ENCODE assay signal across 23 cellular contexts in genomic region chr5:162888268-162888667, GRCh38.
A peak's percentile ranks its signal among the peaks of the same experiment; 100 is the strongest.
DNase-seq lines count a peak whose midpoint lies in the region; ATAC-seq and TF ChIP-seq lines count a peak whose summit lies in the region.
"Had no signal": no experiment of that assay in that cellular context is flagged by ENCODE, and none has a peak within 500 bp of the region (broad histone marks: within the 10 kb centered on the region; RNA-seq: fewer than 3 reads in every experiment).

No MANE protein-coding gene starts in this region.

- H3K27ac Mint-ChIP-seq in GM23338, result no peak overlapping the region
- H3K27ac Mint-ChIP-seq: CD4-positive, alpha-beta memory T cell; T-helper 2 cell treated with Interferon-gamma antibody and Interleukin-4, amounts not matched to agents 5 μg/mL and 100 μg/mL, for 36 hours had no signal

- peaks cover 18% of the 10 kb centered on the region; the same call in 1 of the 2 replicates for H3K27me3 ChIP-seq in PC-3 (ENCODE audit: low read length)
- H3K27me3 ChIP-seq in GM23338 (ENCODE audit: insufficient read depth), result no peaks in the 10 kb centered on the region
- H3K27me3 ChIP-seq in esophagus muscularis mucosa, result no peaks in the 10 kb centered on the region
- no peaks in the 10 kb centered on the region for H3K27me3 ChIP-seq in H7 (ENCODE audit: control insufficient read depth, insufficient read depth, low read length)

- 96% methylated on average over 2 of the region's 2 CpGs for WGBS in esophagus muscularis mucosa

- H3K9me3 Mint-ChIP-seq in GM23338, result peaks cover 8% of the 10 kb centered on the region

- H4K20me1 ChIP-seq in PC-3 (ENCODE audit: low read length) (no peaks in the 10 kb centered on the region), GM23338 (replicated peaks; ENCODE audit: insufficient read depth) (no peaks in the 10 kb centered on the region)

- H3K36me3 Mint-ChIP-seq in GM23338 (ENCODE audit: low read depth), result peaks cover 6% of the 10 kb centered on the region
- H3K36me3 Mint-ChIP-seq: CD4-positive, alpha-beta memory T cell had no signal

- no peak overlapping the region for H3K4me3 Mint-ChIP-seq in GM23338
- H3K4me3 Mint-ChIP-seq: CD4-positive, alpha-beta memory T cell; T-helper 2 cell treated with Interferon-gamma antibody and Interleukin-4, amounts not matched to agents 5 μg/mL and 100 μg/mL, for 36 hours had no signal

- H3F3A ChIP-seq in PC-3 (ENCODE audit: low read length, unreplicated experiment) (no peaks in the 10 kb centered on the region), GM23338 (replicated peaks; ENCODE audit: low read depth) (no peaks in the 10 kb centered on the region)

- H3K4me1 ChIP-seq in PC-3 (ENCODE audit: insufficient read depth, low read length) (no peaks in the 10 kb centered on the region), GM23338 (ENCODE audit: insufficient read depth) (no peaks in the 10 kb centered on the region), esophagus muscularis mucosa (no peaks in the 10 kb centered on the region)
- H3K4me1 ChIP-seq: Caco-2 had no signal

- DNase-seq in PC-3 (no peak), kidney tubule cell (ENCODE audit: low spot score) (peak; percentile 84), GM23338 (ENCODE audit: low spot score) (no peak), esophagus muscularis mucosa (ENCODE audit: extremely low spot score) (no peak), H7 (no peak)
- DNase-seq: C1 segment of cervical spinal cord; Caco-2; CD4-positive, alpha-beta memory T cell; GM23248; HCEC 1CT; Karpas-422; MV-4-11; NCI-H1105; NCI-H146; NCI-H2029; NCI-H526 treated with DMSO at 0.1 percent for 48 hours; SHP77 treated with DMSO at 0.1 percent for 48 hours; T-helper 1 cell had no signal

- H3K27ac ChIP-seq in PC-3 (ENCODE audit: low read length), result no peak overlapping the region
- no peak overlapping the region for H3K27ac ChIP-seq in GM23338 (ENCODE audit: low read depth)
- H3K27ac ChIP-seq in esophagus muscularis mucosa (replicated peaks in 1 of 4), result no peak overlapping the region
- H3K27ac ChIP-seq: GM23248 had no signal

- H3K9ac ChIP-seq in PC-3 (ENCODE audit: low read length), result no peak overlapping the region
- H3K9ac ChIP-seq: GM23248 had no signal

- H3K4me3 ChIP-seq in PC-3 (ENCODE audit: low read length) (no peak overlapping the region), GM23338 (no peak overlapping the region), esophagus muscularis mucosa (no peak overlapping the region), H7 (ENCODE audit: insufficient read depth, low read depth, low read length) (no peak overlapping the region)
- H3K4me3 ChIP-seq: GM23248 had no signal

- ATAC-seq in GM18861 (IDR thresholded peaks at IDR 0.05; ENCODE audit: unreplicated experiment), result peak; percentile 78
- ATAC-seq in GM21786 (IDR thresholded peaks at IDR 0.05; ENCODE audit: unreplicated experiment), result peak; percentile 42
- no peak for ATAC-seq in PC-3
- no peak for ATAC-seq in GM23338
- no peak for ATAC-seq in GM19395 (IDR thresholded peaks at IDR 0.05; ENCODE audit: unreplicated experiment)
- ATAC-seq: HepG2 had no signal

- H3K27me3 Mint-ChIP-seq in GM23338 (ENCODE audit: insufficient read depth, low read depth, poor library complexity), result peaks cover 2% of the 10 kb centered on the region
- H3K27me3 Mint-ChIP-seq: CD4-positive, alpha-beta memory T cell had no signal

- TF ChIP-seq POLR2A in esophagus muscularis mucosa (IDR thresholded peaks at IDR 0.05; ENCODE audit: low read depth), result no peak

- BruUV-seq in PC-3 (replicated peaks; lab: Mats Ljungman, UMichigan), result no TSS peak

- H3K36me3 ChIP-seq in PC-3 (ENCODE audit: low read depth, low read length) (no peaks in the 10 kb centered on the region), GM23338 (ENCODE audit: insufficient read depth) (no peaks in the 10 kb centered on the region), esophagus muscularis mucosa (no peaks in the 10 kb centered on the region), H7 (replicated peaks; ENCODE audit: control insufficient read depth, insufficient read depth, low read length) (no peaks in the 10 kb centered on the region)

- CTCF ChIA-PET in PC-3 (lab: Charles Lee), result no interaction called here

- TF ChIP-seq CTCF in PC-3 (conservative IDR thresholded peaks at IDR 0.05; ENCODE audit: low read depth, low read length) (no peak), GM23338 (conservative IDR thresholded peaks at IDR 0.05; ENCODE audit: low read depth in 2 of 2) (no peak), esophagus muscularis mucosa (IDR thresholded peaks at IDR 0.05) (no peak)

- POLR2A ChIA-PET in PC-3 (lab: Charles Lee; ENCODE audit: unreplicated experiment), result no interaction called here

- no peak overlapping the region for H2AFZ ChIP-seq in PC-3 (ENCODE audit: low read length)
- no peak overlapping the region for H2AFZ ChIP-seq in GM23338
- H2AFZ ChIP-seq: GM23248 had no signal

- H3K4me1 Mint-ChIP-seq in GM23338, result peaks cover 5% of the 10 kb centered on the region; the same call in 2 of the 3 replicates
- H3K4me1 Mint-ChIP-seq: CD4-positive, alpha-beta memory T cell had no signal

- no peaks in the 10 kb centered on the region for H3K9me2 ChIP-seq in PC-3 (replicated peaks; ENCODE audit: low read length)
- no peaks in the 10 kb centered on the region for H3K9me2 ChIP-seq in GM23338 (ENCODE audit: insufficient read depth)

- no peak for TF ChIP-seq EP300 in esophagus muscularis mucosa (IDR thresholded peaks at IDR 0.05)

- H3K9me3 ChIP-seq in PC-3 (ENCODE audit: low read length), result no peaks in the 10 kb centered on the region
- no peaks in the 10 kb centered on the region for H3K9me3 ChIP-seq in esophagus muscularis mucosa
- H3K9me3 ChIP-seq: Caco-2 had no signal

- H3K79me2 ChIP-seq in PC-3 (ENCODE audit: low read length) (no peaks in the 10 kb centered on the region), GM23338 (replicated peaks; ENCODE audit: insufficient read depth) (no peaks in the 10 kb centered on the region)

- intact Hi-C loops in PC-3 (cut with micrococcal nuclease) (no loop called here), esophagus muscularis mucosa (cut with DNase I) (no loop called here)

- H3K4me2 ChIP-seq in PC-3 (ENCODE audit: low read length), result peak overlapping the region; percentile 23
- H3K4me2 ChIP-seq in GM23338, result no peak overlapping the region

TF ChIP-seq in GM23338, 12 proteins besides CTCF, POLR2A, EP300 and RAD21 (continues in another document):
- TF ChIP-seq ZNF462 (CRISPR knock-in tag; IDR thresholded peaks at IDR 0.05) (no peak), JUNB (IDR thresholded peaks at IDR 0.05; ENCODE audit: unreplicated experiment) (no peak), STAT1 (IDR thresholded peaks at IDR 0.05; ENCODE audit: unreplicated experiment) (no peak), CREB1 (CRISPR knock-in tag; IDR thresholded peaks at IDR 0.05; ENCODE audit: low read depth) (no peak), ZNF114 (CRISPR knock-in tag; IDR thresholded peaks at IDR 0.05) (no peak)

Comparison
In these comparisons a context has a peak if more than half of its experiments do, and no peak if none do; other contexts are left out.
1. ATAC-seq: peak in GM18861 (single experiment) and GM21786 (single experiment); none in PC-3 (single experiment), GM23338 (single experiment) and GM19395 (single experiment).